In genomic region chr1:1274299-1274930, GRCh38 we compare ENCODE assay signal across 6 cellular contexts. TPM values are rescaled to one million over a fixed set of nuclear protein-coding genes. Genes with fewer than 3 reads are reported as not detected.
DNase-seq lines count a peak whose midpoint lies in the region; ATAC-seq and TF ChIP-seq lines count a peak whose summit lies in the region.

No MANE protein-coding gene starts in this region.

- peak overlapping the region; percentile 72 to 100 (median 94) for H3K4me3 ChIP-seq in dorsolateral prefrontal cortex

- ATAC-seq in HG03196 (IDR thresholded peaks at IDR 0.05; ENCODE audit: unreplicated experiment) (peak; percentile 5), HG03457 (IDR thresholded peaks at IDR 0.05; ENCODE audit: unreplicated experiment) (no peak), HG03469 (IDR thresholded peaks at IDR 0.05; ENCODE audit: unreplicated experiment) (no peak)

- intact Hi-C loops in dorsolateral prefrontal cortex (cut with DNase I) = no loop called here

- no peak for TF ChIP-seq CTCF in dorsolateral prefrontal cortex (IDR thresholded peaks at IDR 0.05 in 54 of 56, conservative IDR thresholded peaks at IDR 0.05 in 2 of 56; ENCODE audit: low read depth in 1 of 56, partially characterized antibody in 56 of 56)

- H3K27ac ChIP-seq in dorsolateral prefrontal cortex = peak overlapping the region in 56 of 59 donors; percentile 29 to 95 (median 87)

- no peaks in the 10 kb centered on the region for H3K27me3 ChIP-seq in dorsolateral prefrontal cortex

- DNase-seq in dorsolateral prefrontal cortex (peak in 1 of 10 donors; percentile 20), retina (peak; percentile 75), DMS114 treated with DMSO at 0.1 percent for 48 hours (lab: John Stamatoyannopoulos, UW; ENCODE audit: unreplicated experiment) (no peak)

RNA-seq across cellular contexts. Expression of gene UBE2J2, which starts 0.8 kb away (rescaled TPM):
- 10 to 100 TPM; 37.3 to 87.4 (median 51.0) TPM for total RNA-seq in dorsolateral prefrontal cortex

RNA-seq across cellular contexts. Expression of gene SCNN1D, which starts 5.8 kb away (rescaled TPM):
- total RNA-seq in dorsolateral prefrontal cortex = 10 to 100 TPM in 118 of 120 experiments, 1 to 10 TPM in 2; 7.8 to 43.6 (median 17.8) TPM

RNA-seq across cellular contexts. Expression of gene C1QTNF12, which starts 27.9 kb away (rescaled TPM):
- 1 to 10 TPM in 104 of 120 experiments, under 1 TPM in 9, not detected in 7; 0.57 to 8.3 (median 2.6) TPM for total RNA-seq in dorsolateral prefrontal cortex

RNA-seq across cellular contexts. Expression of gene ACAP3, which starts 33.3 kb away (rescaled TPM):
- 100 to 1,000 TPM in 119 of 120 experiments, 10 to 100 TPM in 1; 92.3 to 273 (median 164) TPM for total RNA-seq in dorsolateral prefrontal cortex

RNA-seq across cellular contexts. Expression of gene PUSL1, which starts 34.0 kb away (rescaled TPM):
- total RNA-seq in dorsolateral prefrontal cortex = 10 to 100 TPM in 118 of 120 experiments, 1 to 10 TPM in 2; 9.1 to 22.8 (median 14.0) TPM
